Comparison of ENCODE assay signal across 13 cellular contexts in the genomic region with DNA sequence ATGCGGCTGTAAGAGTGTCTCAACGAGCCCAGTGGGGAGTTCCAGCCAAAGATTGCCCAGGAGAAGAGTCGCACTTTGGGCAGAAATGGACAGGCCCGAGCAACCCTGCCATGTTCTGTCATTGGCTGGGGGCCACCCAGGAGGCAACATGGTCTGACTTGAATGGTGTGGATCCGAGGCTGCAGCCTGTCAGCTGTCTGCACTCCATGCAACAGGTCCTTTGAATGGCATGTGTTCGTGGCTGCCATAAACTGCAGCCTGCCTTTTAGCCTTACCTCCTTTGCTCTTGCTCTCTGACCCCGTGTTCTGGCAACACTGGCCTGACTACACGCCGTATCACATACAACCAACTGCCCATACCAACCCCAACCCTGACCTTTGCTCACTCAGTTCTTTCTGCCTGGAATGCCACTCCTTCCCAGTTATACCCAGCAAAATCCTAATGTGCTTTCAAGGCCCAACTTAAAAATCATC. TPM values are rescaled to one million over a fixed set of nuclear protein-coding genes. Genes with fewer than 3 reads are reported as not detected.
DNase-seq lines count a peak whose midpoint lies in the region; ATAC-seq and TF ChIP-seq lines count a peak whose summit lies in the region.
"Had no signal": no experiment of that assay in that cellular context is flagged by ENCODE, and none has a peak within 500 bp of the region (broad histone marks: within the 10 kb centered on the region; RNA-seq: fewer than 3 reads in every experiment).

No MANE protein-coding gene starts in this region.

- WGBS in liver = 33% methylated on average over 9 of the region's 9 CpGs
- 81% methylated on average over 9 of the region's 9 CpGs for WGBS in SK-N-SH (ENCODE audit: low lambda C conversion rate)

- H3K9me3 ChIP-seq in liver (ENCODE audit: control insufficient read depth in 4 of 4, low read length in 3 of 4) (no peaks in the 10 kb centered on the region), SK-N-SH (no peaks in the 10 kb centered on the region)

- H2AFZ ChIP-seq in SK-N-SH (ENCODE audit: low read depth) = no peak overlapping the region

- H3K9me2 ChIP-seq in SK-N-SH = no peaks in the 10 kb centered on the region

- H3K27ac ChIP-seq in liver (ENCODE audit: low read depth in 1 of 2, low read length in 2 of 2) (peak overlapping the region; percentile 45 to 55), SK-N-SH (ENCODE audit: low read depth in 2 of 2, low read length in 1 of 2) (no peak overlapping the region)
- H3K27ac ChIP-seq: brain microvascular endothelial cell had no signal

- H3K4me1 Mint-ChIP-seq in activated CD8-positive, alpha-beta T cell treated with anti-CD3 and anti-CD28 coated beads for 36 hours (ENCODE audit: low read depth) = peaks cover 86% of the 10 kb centered on the region
- peaks cover 10% of the 10 kb centered on the region for H3K4me1 Mint-ChIP-seq in progenitor cell of endocrine pancreas (ENCODE audit: low read depth)

- DNase-seq in activated T-cell treated with anti-CD3 and anti-CD28 coated beads, Interleukin-2, amount 50 U/mL, for 48 hours = peak; percentile 11 to 15
- DNase-seq in activated T-cell treated with anti-CD3 and anti-CD28 coated beads for 4 hours (no peak), progenitor cell of endocrine pancreas (ENCODE audit: low spot score, unreplicated experiment) (no peak), SK-N-SH (no peak), midbrain (lab: John Stamatoyannopoulos, UW) (no peak)
- no peak for DNase-seq in activated CD8-positive, alpha-beta T cell treated with anti-CD3 and anti-CD28 coated beads for 36 hours
- DNase-seq in stimulated activated CD8-positive, alpha-beta memory T cell treated with anti-CD3 and anti-CD28 coated beads, Interleukin-4, amount 100 ng/mL, for 48 hours = peak; percentile 16
- DNase-seq: brain microvascular endothelial cell; erythroblast; NCI-H1417; NK-92 treated with Interleukin-12 subunit alpha and Interleukin-12 subunit beta, amount 100 ng/mL, for 24 hours; occipital lobe had no signal

- H3K36me3 ChIP-seq in liver (ENCODE audit: control insufficient read depth in 4 of 4, insufficient read depth in 3 of 4, low read depth in 1 of 4, low read length in 3 of 4) = no peaks in the 10 kb centered on the region
- no peaks in the 10 kb centered on the region for H3K36me3 ChIP-seq in SK-N-SH (replicated peaks in 1 of 2; ENCODE audit: control insufficient read depth in 1 of 2, insufficient read depth in 2 of 2, low read length in 1 of 2)
- H3K36me3 ChIP-seq: brain microvascular endothelial cell had no signal

- peak; percentile 42 to 57 for TF ChIP-seq RAD21 in liver (IDR thresholded peaks at IDR 0.05)
- no peak for TF ChIP-seq RAD21 in SK-N-SH (IDR thresholded peaks at IDR 0.05; ENCODE audit: low read length)

- no peak overlapping the region for H3K4me3 Mint-ChIP-seq in activated CD8-positive, alpha-beta T cell treated with anti-CD3 and anti-CD28 coated beads for 36 hours
- H3K4me3 Mint-ChIP-seq in progenitor cell of endocrine pancreas (ENCODE audit: low read depth) = no peak overlapping the region

- H3K4me1 ChIP-seq in liver (ENCODE audit: control insufficient read depth in 4 of 4, insufficient read depth in 4 of 4, low read length in 3 of 4) (peaks cover 15 to 40% (median 23%) of the 10 kb centered on the region in 4 donors), SK-N-SH (ENCODE audit: control insufficient read depth in 1 of 2, insufficient read depth in 2 of 2, low read depth in 1 of 2, low read length in 1 of 2) (peaks cover 8 to 20% of the 10 kb centered on the region in 2 experiments; a peak in 3 of 4 replicates)

- TF ChIP-seq EP300 in SK-N-SH (IDR thresholded peaks at IDR 0.05; ENCODE audit: borderline replicate concordance in 1 of 2, low read depth in 1 of 2, low read length in 1 of 2) = no peak

- H3K79me2 ChIP-seq in SK-N-SH (ENCODE audit: insufficient read depth) = no peaks in the 10 kb centered on the region

- ATAC-seq in activated CD8-positive, alpha-beta T cell treated with anti-CD3 and anti-CD28 coated beads for 36 hours = no peak

- H3K27me3 ChIP-seq in liver (ENCODE audit: control insufficient read depth in 4 of 4, insufficient read depth in 4 of 4, low read length in 3 of 4) = no peaks in the 10 kb centered on the region
- H3K27me3 ChIP-seq in SK-N-SH (ENCODE audit: insufficient read depth) = no peaks in the 10 kb centered on the region
- H3K27me3 ChIP-seq: brain microvascular endothelial cell had no signal

- POLR2A ChIA-PET in activated CD8-positive, alpha-beta T cell treated with anti-CD3 and anti-CD28 coated beads for 36 hours (lab: Charles Lee) = interaction anchor here (8.5 to 24.7 kb wide), 2 partner anchors 8 to 52 kb away, joined by 89 to 1131 read pairs; a partner anchor contains a TSS
- POLR2A ChIA-PET in SK-N-SH (lab: Yijun Ruan, JAX) = no interaction called here

- H3K9ac ChIP-seq in liver (ENCODE audit: low read depth in 1 of 2, low read length in 2 of 2) (no peak overlapping the region), SK-N-SH (no peak overlapping the region)

- H3K4me2 ChIP-seq in SK-N-SH = no peak overlapping the region

- H3K27ac Mint-ChIP-seq in activated CD8-positive, alpha-beta T cell treated with anti-CD3 and anti-CD28 coated beads for 36 hours = peak overlapping the region; percentile 11
- no peak overlapping the region for H3K27ac Mint-ChIP-seq in progenitor cell of endocrine pancreas

- H3K36me3 Mint-ChIP-seq in activated CD8-positive, alpha-beta T cell treated with anti-CD3 and anti-CD28 coated beads for 36 hours (ENCODE audit: low read depth) = peaks cover 33% of the 10 kb centered on the region
- H3K36me3 Mint-ChIP-seq in progenitor cell of endocrine pancreas (ENCODE audit: insufficient read depth) = no peaks in the 10 kb centered on the region

- no peak for TF ChIP-seq CTCF in activated CD8-positive, alpha-beta T cell treated with anti-CD3 and anti-CD28 coated beads for 36 hours (IDR thresholded peaks at IDR 0.05)
- TF ChIP-seq CTCF in liver (IDR thresholded peaks at IDR 0.05; ENCODE audit: low read depth, low read length, missing input control) = no peak
- TF ChIP-seq CTCF in progenitor cell of endocrine pancreas (IDR thresholded peaks at IDR 0.05; ENCODE audit: unreplicated experiment) = no peak
- no peak for TF ChIP-seq CTCF in SK-N-SH (IDR thresholded peaks at IDR 0.05)

- H3K27me3 Mint-ChIP-seq in activated CD8-positive, alpha-beta T cell treated with anti-CD3 and anti-CD28 coated beads for 36 hours = no peaks in the 10 kb centered on the region
- no peaks in the 10 kb centered on the region for H3K27me3 Mint-ChIP-seq in progenitor cell of endocrine pancreas

- CTCF ChIA-PET in activated CD8-positive, alpha-beta T cell treated with anti-CD3 and anti-CD28 coated beads for 36 hours (lab: Charles Lee) = interaction anchor here (1.1 to 5.8 kb wide), 4 partner anchors 9 to 49 kb away, joined by 3 to 46 read pairs (median 3); no protein-coding TSS in a partner anchor
- CTCF ChIA-PET in SK-N-SH (lab: Yijun Ruan, JAX) = interaction anchor here (1.1 kb wide), 1 partner anchor 66 kb away, joined by 4 read pairs; no protein-coding TSS in a partner anchor

- intact Hi-C loops in activated CD8-positive, alpha-beta T cell treated with anti-CD3 and anti-CD28 coated beads for 36 hours (cut with micrococcal nuclease) = no loop called here

- no peaks in the 10 kb centered on the region for H3K9me3 Mint-ChIP-seq in activated CD8-positive, alpha-beta T cell treated with anti-CD3 and anti-CD28 coated beads for 36 hours
- no peaks in the 10 kb centered on the region for H3K9me3 Mint-ChIP-seq in progenitor cell of endocrine pancreas (ENCODE audit: low read depth)

- H3K4me3 ChIP-seq in liver (ENCODE audit: low read depth in 1 of 3, low read length in 3 of 3) (no peak overlapping the region), SK-N-SH (ENCODE audit: low read depth in 2 of 2, low read length in 1 of 2) (no peak overlapping the region)

- H3F3A ChIP-seq in SK-N-SH (replicated peaks; ENCODE audit: insufficient read depth) = peaks cover 3% of the 10 kb centered on the region

- no peaks in the 10 kb centered on the region for H4K20me1 ChIP-seq in SK-N-SH (ENCODE audit: insufficient read depth)

TF ChIP-seq in liver, 16 proteins besides CTCF, POLR2A, EP300 and RAD21 (continues in another document):
- TF ChIP-seq, protein P1, sequence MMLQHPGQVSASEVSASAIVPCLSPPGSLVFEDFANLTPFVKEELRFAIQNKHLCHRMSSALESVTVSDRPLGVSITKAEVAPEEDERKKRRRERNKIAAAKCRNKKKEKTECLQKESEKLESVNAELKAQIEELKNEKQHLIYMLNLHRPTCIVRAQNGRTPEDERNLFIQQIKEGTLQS (IDR thresholded peaks at IDR 0.05) = no peak
- peak in 1 of 2 donors; percentile 55 for TF ChIP-seq JUND (IDR thresholded peaks at IDR 0.05)
- TF ChIP-seq, protein P2, sequence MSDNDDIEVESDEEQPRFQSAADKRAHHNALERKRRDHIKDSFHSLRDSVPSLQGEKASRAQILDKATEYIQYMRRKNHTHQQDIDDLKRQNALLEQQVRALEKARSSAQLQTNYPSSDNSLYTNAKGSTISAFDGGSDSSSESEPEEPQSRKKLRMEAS (IDR thresholded peaks at IDR 0.05) = peak; percentile 94
- no peak for TF ChIP-seq FOXA1 (IDR thresholded peaks at IDR 0.05)
- peak; percentile 90 for TF ChIP-seq YY1 (IDR thresholded peaks at IDR 0.05)

TF ChIP-seq in SK-N-SH, 30 proteins besides CTCF, POLR2A, EP300 and RAD21 (continues in another document):
- TF ChIP-seq YY1 (IDR thresholded peaks at IDR 0.05; ENCODE audit: low read depth) = no peak
- TF ChIP-seq SMC3 (IDR thresholded peaks at IDR 0.05; ENCODE audit: low read depth, low read length) = no peak
- no peak for TF ChIP-seq POLR2AphosphoS5 (IDR thresholded peaks at IDR 0.05; ENCODE audit: low read depth, low read length)
- no peak for TF ChIP-seq RXRA (IDR thresholded peaks at IDR 0.05; ENCODE audit: borderline replicate concordance, low read depth)
- no peak for TF ChIP-seq FOXM1 (IDR thresholded peaks at IDR 0.05; ENCODE audit: low read depth)
- TF ChIP-seq, protein P3, sequence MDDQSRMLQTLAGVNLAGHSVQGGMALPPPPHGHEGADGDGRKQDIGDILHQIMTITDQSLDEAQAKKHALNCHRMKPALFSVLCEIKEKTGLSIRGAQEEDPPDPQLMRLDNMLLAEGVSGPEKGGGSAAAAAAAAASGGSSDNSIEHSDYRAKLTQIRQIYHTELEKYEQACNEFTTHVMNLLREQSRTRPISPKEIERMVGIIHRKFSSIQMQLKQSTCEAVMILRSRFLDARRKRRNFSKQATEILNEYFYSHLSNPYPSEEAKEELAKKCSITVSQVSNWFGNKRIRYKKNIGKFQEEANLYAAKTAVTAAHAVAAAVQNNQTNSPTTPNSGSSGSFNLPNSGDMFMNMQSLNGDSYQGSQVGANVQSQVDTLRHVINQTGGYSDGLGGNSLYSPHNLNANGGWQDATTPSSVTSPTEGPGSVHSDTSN (IDR thresholded peaks at IDR 0.05) = no peak
- TF ChIP-seq SIN3A (IDR thresholded peaks at IDR 0.05; ENCODE audit: borderline replicate concordance, low read depth, low read length) = no peak

RNA-seq across cellular contexts. Expression of a gene that starts 55.7 kb away (rescaled TPM):
- 100 to 1,000 TPM; 121 to 128 TPM for total RNA-seq in activated CD8-positive, alpha-beta T cell treated with anti-CD3 and anti-CD28 coated beads for 36 hours
- total RNA-seq in liver (10 to 100 TPM in 1 of 2 donors, 1 to 10 TPM in 1; 9.5 to 42.6 TPM), progenitor cell of endocrine pancreas (2.3 and 4.1 TPM in 2 replicates)
- polyA plus RNA-seq in liver (10 to 100 TPM; 22.1 to 27.3 TPM), SK-N-SH (2012; rRNA removed) (13.8 and 15.2 TPM in 2 replicates)
- 9.0 and 11.2 TPM in 2 replicates for polyA plus RNA-seq in SK-N-SH (2012; cell fraction: cytosol; rRNA removed)
- polyA plus RNA-seq in SK-N-SH (2012; cell fraction: nucleus; rRNA removed) = 30.4 and 31.8 TPM in 2 replicates

Comparison
In these comparisons a context has a peak if more than half of its experiments do, and no peak if none do; other contexts are left out.
1. DNase-seq: peak in activated T-cell treated with anti-CD3 and anti-CD28 coated beads, Interleukin-2, amount 50 U/mL, for 48 hours (2 of 2) and stimulated activated CD8-positive, alpha-beta memory T cell treated with anti-CD3 and anti-CD28 coated beads, Interleukin-4, amount 100 ng/mL, for 48 hours (single experiment); none in activated T-cell treated with anti-CD3 and anti-CD28 coated beads for 4 hours (single experiment), activated CD8-positive, alpha-beta T cell treated with anti-CD3 and anti-CD28 coated beads for 36 hours (single experiment), progenitor cell of endocrine pancreas (single experiment), SK-N-SH (single experiment) and midbrain (single experiment).
2. H3K27ac ChIP-seq: peak in liver (2 of 2); none in SK-N-SH (0 of 2).